8 cellular contexts compared by ENCODE assay signal in the genomic region with DNA sequence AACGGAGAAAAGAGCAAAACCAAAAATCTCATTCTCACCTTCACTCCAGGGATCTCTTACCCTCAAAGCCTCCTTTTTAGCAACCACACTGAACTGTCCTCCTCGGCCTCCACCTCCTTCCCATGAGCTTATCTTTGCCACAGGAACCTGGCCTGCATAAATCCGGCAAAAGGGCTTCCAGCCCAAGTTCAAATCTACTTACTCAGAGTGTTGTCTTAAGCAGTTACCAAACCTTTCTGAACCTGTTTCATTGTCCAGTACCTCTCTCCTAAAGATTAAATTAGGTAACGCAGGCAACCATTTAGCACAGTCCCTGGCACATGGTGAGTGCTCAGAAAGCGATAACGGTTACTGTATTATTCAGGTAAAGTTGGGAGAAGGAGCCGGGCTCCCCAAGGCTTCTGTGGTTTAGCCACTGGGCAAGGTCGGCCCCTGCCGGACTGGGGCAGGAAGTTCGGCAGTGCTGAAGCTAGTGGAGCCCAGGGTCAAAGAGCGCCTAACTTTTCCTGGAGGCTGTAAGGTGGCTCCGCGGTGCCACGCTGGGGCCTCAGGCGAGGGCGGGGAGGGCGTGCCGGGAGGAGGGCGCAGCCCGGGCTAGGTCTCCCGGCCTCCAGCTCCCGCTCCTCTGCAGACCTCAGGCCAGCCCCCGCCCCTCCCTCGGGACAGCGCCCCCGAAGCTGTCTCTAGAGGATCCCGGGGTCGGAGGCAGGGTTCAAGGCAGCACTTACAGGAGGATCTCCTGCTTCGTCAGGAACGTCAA. TPM values are rescaled to one million over a fixed set of nuclear protein-coding genes. Genes with fewer than 3 reads are reported as not detected.
DNase-seq lines count a peak whose midpoint lies in the region; ATAC-seq, FAIRE-seq and TF ChIP-seq lines count a peak whose summit lies in the region.

No MANE protein-coding gene starts in this region.

- H3K36me3 ChIP-seq in breast epithelium (no peaks in the 10 kb centered on the region), kidney (ENCODE audit: control insufficient read depth in 1 of 2, insufficient read depth in 2 of 2, low read length in 2 of 2) (peaks cover 13 to 22% of the 10 kb centered on the region in 2 donors)

- H3K4me1 ChIP-seq in breast epithelium (peaks cover 0 to 6% of the 10 kb centered on the region in 2 donors), kidney (ENCODE audit: control insufficient read depth in 1 of 2, insufficient read depth in 1 of 2, low read depth in 1 of 2, low read length in 2 of 2) (peaks cover 23 to 33% of the 10 kb centered on the region in 2 donors)

- intact Hi-C loops in breast epithelium (cut with DNase I; ENCODE audit: low total_unique reads) (no loop called here), kidney (cut with DNase I) (no loop called here)

- DNase-seq in DMS53 treated with DMSO at 0.1 percent for 48 hours (lab: John Stamatoyannopoulos, UW; ENCODE audit: unreplicated experiment) (peak; percentile 13), HTR-8/SVneo (ENCODE audit: insufficient read length, low spot score) (peak; percentile 48), T-helper 9 cell (peak; percentile 31), breast epithelium (ENCODE audit: low spot score in 2 of 2) (peak; percentile 53 to 70), kidney (peak; percentile 91), NCI-H187 treated with DMSO at 0.1 percent for 48 hours (lab: John Stamatoyannopoulos, UW) (no peak)
- peak; percentile 71 to 80 for DNase-seq in stimulated activated CD4-positive, alpha-beta T cell treated with anti-CD3 and anti-CD28 coated beads, Interleukin-2, amount 100 ng/mL, for 24 hours

- H3K27me3 ChIP-seq in breast epithelium = no peaks in the 10 kb centered on the region

- H3K4me3 ChIP-seq in breast epithelium (peak overlapping the region; percentile 71 to 94 (median 89)), kidney (ENCODE audit: low read length in 2 of 2) (peak overlapping the region; percentile 56 to 71)

- peak; percentile 43 for ATAC-seq in GM21390 (IDR thresholded peaks at IDR 0.05; ENCODE audit: unreplicated experiment)

- no peak for TF ChIP-seq POLR2A in breast epithelium (IDR thresholded peaks at IDR 0.05)

- peak overlapping the region; percentile 86 to 96 for H3K27ac ChIP-seq in breast epithelium
- peak overlapping the region; percentile 89 to 97 for H3K27ac ChIP-seq in kidney (ENCODE audit: low read depth in 2 of 2, low read length in 2 of 2)

- FAIRE-seq in HTR-8/SVneo (lab: Jason Lieb, UNC) = no peak
- no peak for FAIRE-seq in kidney (lab: Jason Lieb, UNC)

- TF ChIP-seq CTCF in breast epithelium (IDR thresholded peaks at IDR 0.05) (peak; percentile 35 to 63 (median 57)), kidney (IDR thresholded peaks at IDR 0.05; ENCODE audit: borderline replicate concordance, extremely low read depth, insufficient read depth) (peak; percentile 41)

- H3K9ac ChIP-seq in kidney (ENCODE audit: low read length in 2 of 2) = peak overlapping the region; percentile 16 to 83

- no peaks in the 10 kb centered on the region for H3K9me3 ChIP-seq in breast epithelium
- no peaks in the 10 kb centered on the region for H3K9me3 ChIP-seq in kidney (ENCODE audit: control insufficient read depth in 1 of 2, low read length in 2 of 2)

RNA-seq across cellular contexts. Expression of a gene that starts 0.6 kb away (rescaled TPM):
- total RNA-seq in breast epithelium (10 to 100 TPM; 30.2 to 61.3 (median 49.5) TPM), kidney (158 TPM)
- polyA plus RNA-seq in kidney (ENCODE audit: insufficient read depth, low read depth, low replicate concordance) = 321 TPM

RNA-seq across cellular contexts. Expression of a gene that starts 0.9 kb away (rescaled TPM):
- total RNA-seq in breast epithelium (1 to 10 TPM; 3.4 to 9.4 (median 7.5) TPM), kidney (15.3 TPM)
- 4.8 TPM for polyA plus RNA-seq in kidney (ENCODE audit: insufficient read depth, low read depth, low replicate concordance)

RNA-seq across cellular contexts. Expression of a gene that starts 16.2 kb away (rescaled TPM):
- total RNA-seq in breast epithelium (under 1 TPM in 1 of 3 donors, not detected in 2; 0.15 TPM), kidney (0.54 TPM)
- polyA plus RNA-seq in kidney (ENCODE audit: insufficient read depth, low read depth, low replicate concordance) = 0.88 TPM

RNA-seq across cellular contexts. Expression of a gene that starts 32.0 kb away (rescaled TPM):
- total RNA-seq in breast epithelium (10 to 100 TPM in 2 of 3 donors, 1 to 10 TPM in 1; 6.6 to 72.8 (median 56.9) TPM), kidney (190 TPM)
- polyA plus RNA-seq in kidney (ENCODE audit: insufficient read depth, low read depth, low replicate concordance) = 28.7 TPM

RNA-seq across cellular contexts. Expression of a gene that starts 32.4 kb away (rescaled TPM):
- 10 to 100 TPM; 67.7 to 99.1 (median 87.2) TPM for total RNA-seq in breast epithelium
- 81.9 TPM for total RNA-seq in kidney
- polyA plus RNA-seq in kidney (ENCODE audit: insufficient read depth, low read depth, low replicate concordance) = 93.8 TPM
